Comparison of ENCODE assay signal across 1 cellular context in genomic region chr6:52013035-52013434, GRCh38.
TF ChIP-seq lines count a peak whose summit lies in the region.

No MANE protein-coding gene starts in this region.

TF ChIP-seq in HepG2, 621 proteins besides CTCF, POLR2A, EP300 and RAD21:
- TF ChIP-seq ZFYVE20 (CRISPR knock-in tag; IDR thresholded peaks at IDR 0.05; ENCODE audit: borderline replicate concordance, low read depth) (no peak), CREM (IDR thresholded peaks at IDR 0.05) (0 out of 2 replicates have a peak, but pooled peaks have one; percentile 14), CREM (CRISPR knock-in tag; IDR thresholded peaks at IDR 0.05) (no peak)
